8 cellular contexts compared by ENCODE assay signal in genomic region chr13:110712849-110713641, GRCh38. TPM values are rescaled to one million over a fixed set of nuclear protein-coding genes. Genes with fewer than 3 reads are reported as not detected.
DNase-seq lines count a peak whose midpoint lies in the region; FAIRE-seq and TF ChIP-seq lines count a peak whose summit lies in the region.

No MANE protein-coding gene starts in this region.

- TF ChIP-seq CTCF in HFFc6 (IDR thresholded peaks at IDR 0.05) = no peak

- peak overlapping the region; percentile 97 for H3K27ac Mint-ChIP-seq in HFFc6
- peak overlapping the region; percentile 97 for H3K27ac Mint-ChIP-seq in activated naive CD4-positive, alpha-beta T cell treated with anti-CD3 and anti-CD28 coated beads, Interleukin-2, amount 10 ng/mL, durations not matched to agents 7 days and 5 days

- peaks cover 7% of the 10 kb centered on the region for H3K79me1 ChIP-seq in neuronal stem cell (ENCODE audit: low read depth, low read length)

- peak overlapping the region; percentile 98 for H2BK120ac ChIP-seq in neuronal stem cell (ENCODE audit: low read depth, low read length)

- peak overlapping the region; percentile 95 for H2BK5ac ChIP-seq in neuronal stem cell (ENCODE audit: low read length)

- peak overlapping the region; percentile 99 for H3K23ac ChIP-seq in neuronal stem cell (ENCODE audit: low read depth, low read length, poor library complexity)

- in situ Hi-C loops in SK-MEL-5 (cut with HindIII; ENCODE audit: low pct_unique_long_range_greater_than_20kb, low sequenced_read_pairs) = no loop called here

- H3K27ac ChIP-seq in neuronal stem cell (replicated peaks; ENCODE audit: low read length) (peak overlapping the region; percentile 100), subcutaneous abdominal adipose tissue (ENCODE audit: low read depth, low read length) (peak overlapping the region; percentile 97)

- peak overlapping the region; percentile 80 for H3K4me2 ChIP-seq in neuronal stem cell (ENCODE audit: insufficient read depth, low read length, poor library complexity, severe bottlenecking)

- H3K9me3 ChIP-seq in neuronal stem cell (replicated peaks in 1 of 2; ENCODE audit: control insufficient read depth in 2 of 2, insufficient read depth in 1 of 2, low read depth in 1 of 2, low read length in 2 of 2) = no peaks in the 10 kb centered on the region
- H3K9me3 ChIP-seq in subcutaneous abdominal adipose tissue (ENCODE audit: control insufficient read depth in 5 of 5, low read length in 5 of 5) = no peaks in the 10 kb centered on the region

- H3K4me3 ChIP-seq in neuronal stem cell (ENCODE audit: low read length in 2 of 2) (peak overlapping the region; percentile 95), subcutaneous abdominal adipose tissue (ENCODE audit: low read depth in 1 of 5, low read length in 5 of 5) (peak overlapping the region; percentile 80 to 98 (median 92))

- H3K9ac ChIP-seq in neuronal stem cell (ENCODE audit: low read depth, low read length, poor library complexity) (peak overlapping the region; percentile 98), subcutaneous abdominal adipose tissue (ENCODE audit: low read length in 5 of 5) (peak overlapping the region in 4 of 5 donors; percentile 84 to 99 (median 88))

- peak overlapping the region; percentile 92 for H3K4me3 Mint-ChIP-seq in HFFc6
- peak overlapping the region; percentile 92 for H3K4me3 Mint-ChIP-seq in activated naive CD4-positive, alpha-beta T cell treated with anti-CD3 and anti-CD28 coated beads, Interleukin-2, amount 10 ng/mL, durations not matched to agents 7 days and 5 days

- H3K36me3 ChIP-seq in neuronal stem cell (replicated peaks in 1 of 2; ENCODE audit: control insufficient read depth in 2 of 2, insufficient read depth in 2 of 2, low read length in 2 of 2) (no peaks in the 10 kb centered on the region), subcutaneous abdominal adipose tissue (ENCODE audit: control insufficient read depth in 5 of 5, insufficient read depth in 5 of 5, low read length in 5 of 5) (no peaks in the 10 kb centered on the region)

- no peaks in the 10 kb centered on the region for H3K9me3 Mint-ChIP-seq in HFFc6
- no peaks in the 10 kb centered on the region for H3K9me3 Mint-ChIP-seq in activated naive CD4-positive, alpha-beta T cell treated with anti-CD3 and anti-CD28 coated beads, Interleukin-2, amount 10 ng/mL, durations not matched to agents 7 days and 5 days

- H2BK12ac ChIP-seq in neuronal stem cell (ENCODE audit: low read length) = peak overlapping the region; percentile 58

- DNase-seq in GM04504 (ENCODE audit: low read depth) = peak; percentile 99
- peak; percentile 100 for DNase-seq in HFFc6
- DNase-seq in NAMALWA (ENCODE audit: low spot score) = peak; percentile 100
- peak; percentile 99 for DNase-seq in SK-MEL-5 (ENCODE audit: low read depth, low spot score)
- peak; percentile 99 for DNase-seq in activated naive CD4-positive, alpha-beta T cell treated with anti-CD3 and anti-CD28 coated beads, Interleukin-2, amount 10 ng/mL, durations not matched to agents 7 days and 5 days
- peak; percentile 89 to 97 for DNase-seq in frontal cortex (ENCODE audit: low spot score in 2 of 2)
- peak; percentile 99 for DNase-seq in neuronal stem cell (ENCODE audit: low spot score)

- peak overlapping the region; percentile 99 for H4K91ac ChIP-seq in neuronal stem cell (ENCODE audit: low read depth, low read length, poor library complexity)

- peak overlapping the region; percentile 69 for H2BK15ac ChIP-seq in neuronal stem cell (ENCODE audit: low read length)

- H2AK5ac ChIP-seq in neuronal stem cell (ENCODE audit: low read depth, low read length) = peak overlapping the region; percentile 96

- WGBS in neuronal stem cell (ENCODE audit: extremely low coverage in 2 of 2, insufficient read length in 2 of 2, insufficient replicate concordance in 1 of 2), 2 donors = no CpG with 5 or more reads among the region's 68 CpGs

- H3K4me1 ChIP-seq in neuronal stem cell (ENCODE audit: control insufficient read depth in 2 of 2, insufficient read depth in 1 of 2, low read depth in 1 of 2, low read length in 2 of 2) (peaks cover 0 to 6% of the 10 kb centered on the region in 2 donors), subcutaneous abdominal adipose tissue (ENCODE audit: control insufficient read depth in 5 of 5, insufficient read depth in 5 of 5, low read length in 5 of 5) (peaks cover 2 to 37% (median 27%) of the 10 kb centered on the region in 5 donors)

- H2AFZ ChIP-seq in neuronal stem cell (ENCODE audit: low read length) = peak overlapping the region; percentile 87

- H3K36me3 Mint-ChIP-seq in HFFc6 (ENCODE audit: low read depth) = no peaks in the 10 kb centered on the region
- H3K36me3 Mint-ChIP-seq in activated naive CD4-positive, alpha-beta T cell treated with anti-CD3 and anti-CD28 coated beads, Interleukin-2, amount 10 ng/mL, durations not matched to agents 7 days and 5 days = peaks cover 4% of the 10 kb centered on the region

- peak overlapping the region; percentile 100 for H3K14ac ChIP-seq in neuronal stem cell (ENCODE audit: low read length)

- peak overlapping the region; percentile 81 for H3K4ac ChIP-seq in neuronal stem cell (ENCODE audit: low read length)

- H3K27me3 ChIP-seq in neuronal stem cell (ENCODE audit: control insufficient read depth in 3 of 3, insufficient read depth in 3 of 3, low read depth in 1 of 3, low read length in 3 of 3) (no peaks in the 10 kb centered on the region), subcutaneous abdominal adipose tissue (ENCODE audit: control insufficient read depth in 5 of 5, insufficient read depth in 4 of 5, low read length in 5 of 5) (no peaks in the 10 kb centered on the region)

- H3K18ac ChIP-seq in neuronal stem cell (ENCODE audit: low read length) = peak overlapping the region; percentile 100

- peaks cover 29% of the 10 kb centered on the region for H3K4me1 Mint-ChIP-seq in HFFc6 (ENCODE audit: low read depth)
- H3K4me1 Mint-ChIP-seq in activated naive CD4-positive, alpha-beta T cell treated with anti-CD3 and anti-CD28 coated beads, Interleukin-2, amount 10 ng/mL, durations not matched to agents 7 days and 5 days = peaks cover 27% of the 10 kb centered on the region

- CTCF ChIA-PET in activated naive CD4-positive, alpha-beta T cell treated with anti-CD3 and anti-CD28 coated beads, Interleukin-2, amount 10 ng/mL, durations not matched to agents 7 days and 5 days (lab: Charles Lee) = no interaction called here

- peak; percentile 73 for FAIRE-seq in frontal cortex (lab: Jason Lieb, UNC)

- H4K8ac ChIP-seq in neuronal stem cell (ENCODE audit: low read depth, low read length) = no peak overlapping the region

- peaks cover 11% of the 10 kb centered on the region for H3K27me3 Mint-ChIP-seq in HFFc6 (ENCODE audit: insufficient read depth)
- peaks cover 14% of the 10 kb centered on the region for H3K27me3 Mint-ChIP-seq in activated naive CD4-positive, alpha-beta T cell treated with anti-CD3 and anti-CD28 coated beads, Interleukin-2, amount 10 ng/mL, durations not matched to agents 7 days and 5 days

RNA-seq across cellular contexts. Expression of gene ING1, which starts 0.5 kb away (rescaled TPM):
- 1 to 10 TPM; 6.2 to 9.6 (median 8.1) TPM for total RNA-seq in HFFc6 (2021; fragmentation: NEBNext Ultra II Directional; extraction: Animal tissue kit (Norgen Biotek cat#: 25700))
- total RNA-seq in SK-MEL-5 (2014; rRNA removed; shearing (Covaris generic)) = 6.6 and 8.3 TPM in 2 replicates
- polyA plus RNA-seq in SK-MEL-5 (2015; cell fraction: cytosol; rRNA removed) = 15.0 and 23.7 TPM in 2 replicates
- polyA plus RNA-seq in SK-MEL-5 (2015; cell fraction: nucleus; rRNA removed) = 4.2 and 5.8 TPM in 2 replicates
- total RNA-seq in frontal cortex = 22.4 TPM
- 23.9 TPM for polyA plus RNA-seq in neuronal stem cell (2013, experiment 1 of 2)
- 24.7 TPM for polyA plus RNA-seq in neuronal stem cell (2013, experiment 2 of 2)

RNA-seq across cellular contexts. Expression of gene CARS2, which starts 7.1 kb away (rescaled TPM):
- 10 to 100 TPM; 50.1 to 68.0 (median 52.9) TPM for total RNA-seq in HFFc6 (2021; fragmentation: NEBNext Ultra II Directional; extraction: Animal tissue kit (Norgen Biotek cat#: 25700))
- 45.6 and 55.4 TPM in 2 replicates for total RNA-seq in SK-MEL-5 (2014; rRNA removed; shearing (Covaris generic))
- polyA plus RNA-seq in SK-MEL-5 (2015; cell fraction: cytosol; rRNA removed) = 36.9 and 39.6 TPM in 2 replicates
- 271 and 360 TPM in 2 replicates for polyA plus RNA-seq in SK-MEL-5 (2015; cell fraction: nucleus; rRNA removed)
- 45.2 TPM for total RNA-seq in frontal cortex
- 24.9 TPM for polyA plus RNA-seq in neuronal stem cell (2013, experiment 1 of 2)
- 24.3 TPM for polyA plus RNA-seq in neuronal stem cell (2013, experiment 2 of 2)

Comparison
In these comparisons a context has a peak if more than half of its experiments do, and no peak if none do; other contexts are left out.
1. Peak in every context shown above with its lines: DNase-seq, H3K4me3 ChIP-seq and H3K27ac ChIP-seq.